13 cellular contexts compared by ENCODE assay signal in the genomic region with DNA sequence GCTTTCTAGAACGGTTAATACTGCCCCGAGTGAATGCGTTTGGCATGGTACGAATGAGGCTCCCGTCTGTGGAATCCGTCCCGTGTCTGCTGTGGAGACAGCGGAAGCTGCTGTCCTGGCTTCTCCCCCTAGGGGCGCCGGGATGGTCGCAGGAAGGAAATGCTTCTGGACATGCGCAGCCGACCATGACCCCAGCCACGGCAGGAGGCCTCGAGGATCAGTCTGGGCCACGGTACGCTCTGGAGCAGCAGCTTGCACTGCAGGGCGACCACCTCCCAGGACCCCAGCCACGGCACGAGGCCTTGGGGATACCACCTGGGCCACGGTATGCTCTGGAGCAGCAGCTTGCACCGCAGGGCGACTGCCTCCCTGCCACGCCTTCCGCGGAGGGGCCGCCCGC. TPM values are rescaled to one million over a fixed set of nuclear protein-coding genes. Genes with fewer than 3 reads are reported as not detected.
DNase-seq lines count a peak whose midpoint lies in the region; ATAC-seq and TF ChIP-seq lines count a peak whose summit lies in the region.
"Had no signal": no experiment of that assay in that cellular context is flagged by ENCODE, and none has a peak within 500 bp of the region (broad histone marks: within the 10 kb centered on the region; RNA-seq: fewer than 3 reads in every experiment).

No MANE protein-coding gene starts in this region.

- H3K9me3 Mint-ChIP-seq in stimulated activated memory B cell treated with anti-CD40 and anti-IgM and Interleukin-4, amounts not matched to agents 10 μg/mL and 1 μg/mL and 100 μg/mL, for 72 hours, result no peaks in the 10 kb centered on the region
- H3K9me3 Mint-ChIP-seq: activated B cell treated with CpG ODN at 0.5 μM for 24 hours had no signal

- H3K36me3 ChIP-seq in H7 (replicated peaks; ENCODE audit: control insufficient read depth, insufficient read depth, low read length) (peaks cover 5% of the 10 kb centered on the region), brain microvascular endothelial cell (replicated peaks) (peaks cover 27% of the 10 kb centered on the region)

- in situ Hi-C loops in brain microvascular endothelial cell (cut with HindIII; ENCODE audit: low pct_ligation_motif_present, low sequenced_read_pairs), result no loop called here

- H3K27ac ChIP-seq in 22Rv1, result no peak overlapping the region
- no peak overlapping the region for H3K27ac ChIP-seq in brain microvascular endothelial cell

- no peak for ATAC-seq in stimulated activated memory B cell treated with anti-CD40 and anti-IgM and Interleukin-4, amounts not matched to agents 10 μg/mL and 1 μg/mL and 100 μg/mL, for 72 hours

- no peaks in the 10 kb centered on the region for H3K27me3 ChIP-seq in H7 (ENCODE audit: control insufficient read depth, insufficient read depth, low read length)
- H3K27me3 ChIP-seq in brain microvascular endothelial cell (replicated peaks), result no peaks in the 10 kb centered on the region
- H3K27me3 ChIP-seq: tibial nerve had no signal

- no peak overlapping the region for H3K4me3 ChIP-seq in H7 (ENCODE audit: insufficient read depth, low read depth, low read length)
- H3K4me3 ChIP-seq in brain microvascular endothelial cell (ENCODE audit: low read depth, low read length), result no peak overlapping the region
- H3K4me3 ChIP-seq: tibial nerve had no signal

- peaks cover 12% of the 10 kb centered on the region for H3K36me3 Mint-ChIP-seq in stimulated activated memory B cell treated with anti-CD40 and anti-IgM and Interleukin-4, amounts not matched to agents 10 μg/mL and 1 μg/mL and 100 μg/mL, for 72 hours

- no peaks in the 10 kb centered on the region for H3K27me3 Mint-ChIP-seq in stimulated activated memory B cell treated with anti-CD40 and anti-IgM and Interleukin-4, amounts not matched to agents 10 μg/mL and 1 μg/mL and 100 μg/mL, for 72 hours
- H3K27me3 Mint-ChIP-seq: activated B cell treated with CpG ODN at 0.5 μM for 24 hours had no signal

- no peak overlapping the region for H3K4me3 Mint-ChIP-seq in stimulated activated memory B cell treated with anti-CD40 and anti-IgM and Interleukin-4, amounts not matched to agents 10 μg/mL and 1 μg/mL and 100 μg/mL, for 72 hours
- H3K4me3 Mint-ChIP-seq: activated B cell treated with CpG ODN at 0.5 μM for 24 hours had no signal

- TF ChIP-seq CTCF in 22Rv1 (IDR thresholded peaks at IDR 0.05) (peak; percentile 35), brain microvascular endothelial cell (IDR thresholded peaks at IDR 0.05; ENCODE audit: low read depth, low read length, missing control alignments) (peak; percentile 73)

- H3K27ac Mint-ChIP-seq in stimulated activated memory B cell treated with anti-CD40 and anti-IgM and Interleukin-4, amounts not matched to agents 10 μg/mL and 1 μg/mL and 100 μg/mL, for 72 hours, result no peak overlapping the region
- H3K27ac Mint-ChIP-seq: activated B cell treated with CpG ODN at 0.5 μM for 24 hours had no signal

- DNase-seq in H7, result peak; percentile 93
- peak; percentile 65 for DNase-seq in brain microvascular endothelial cell
- peak; percentile 61 for DNase-seq in left kidney (ENCODE audit: low read depth, low spot score)
- DNase-seq in hippocampal formation (lab: John Stamatoyannopoulos, UW), result no peak
- no peak for DNase-seq in NCI-H774 (lab: John Stamatoyannopoulos, UW)
- no peak for DNase-seq in NCI-H2227 treated with DMSO at 0.1 percent for 48 hours (lab: John Stamatoyannopoulos, UW)
- DNase-seq: activated B cell treated with CpG ODN at 0.5 μM for 24 hours, activated T-cell treated with anti-CD3 and anti-CD28 coated beads for 4 hours, NCI-H510A, SIG-M5 had no signal

- peaks cover 9% of the 10 kb centered on the region for H3K4me1 Mint-ChIP-seq in stimulated activated memory B cell treated with anti-CD40 and anti-IgM and Interleukin-4, amounts not matched to agents 10 μg/mL and 1 μg/mL and 100 μg/mL, for 72 hours

RNA-seq across cellular contexts. Expression of a gene that starts 59.7 kb away (rescaled TPM):
- total RNA-seq in H7 (2014; rRNA removed; shearing (Covaris generic)), result 9.6 and 11.4 TPM in 2 replicates

Comparison
In these comparisons a context has a peak if more than half of its experiments do, and no peak if none do; other contexts are left out.
1. DNase-seq: peak in H7 (single experiment), brain microvascular endothelial cell (single experiment) and left kidney (single experiment); none in hippocampal formation (0 of 2), NCI-H774 (single experiment) and NCI-H2227 treated with DMSO at 0.1 percent for 48 hours (single experiment).